ENCODE assay signal across 19 cellular contexts in the genomic region with DNA sequence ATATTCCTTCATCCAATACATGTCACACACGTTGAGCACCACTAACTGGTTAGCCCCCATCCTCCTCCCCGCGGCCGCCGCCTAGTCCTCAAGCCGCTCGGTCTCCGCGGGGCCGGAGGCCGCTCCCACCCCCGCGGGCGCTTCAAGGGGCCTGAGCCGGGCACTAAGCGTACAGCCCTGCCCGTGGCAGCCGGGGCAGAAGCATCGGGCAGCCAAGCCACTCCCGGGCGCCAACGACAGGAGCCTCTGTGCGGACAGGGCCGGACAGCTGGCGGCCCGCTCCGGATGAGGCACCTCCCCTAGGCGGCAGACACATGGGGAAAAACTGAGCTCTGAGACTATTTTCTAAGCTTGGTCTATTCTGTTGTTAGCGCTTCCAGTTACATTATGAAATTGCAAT. TPM values are rescaled to one million over a fixed set of nuclear protein-coding genes. Genes with fewer than 3 reads are reported as not detected.
DNase-seq lines count a peak whose midpoint lies in the region; TF ChIP-seq lines count a peak whose summit lies in the region.
"Had no signal": no experiment of that assay in that cellular context is flagged by ENCODE, and none has a peak within 500 bp of the region (broad histone marks: within the 10 kb centered on the region; RNA-seq: fewer than 3 reads in every experiment).

No MANE protein-coding gene starts in this region.

- no peak for TF ChIP-seq CTCF in fibroblast of the aortic adventitia (IDR thresholded peaks at IDR 0.05; ENCODE audit: insufficient read depth, low read length)
- no peak for TF ChIP-seq CTCF in parathyroid adenoma (IDR thresholded peaks at IDR 0.05)
- TF ChIP-seq CTCF in ovary (IDR thresholded peaks at IDR 0.05), result no peak
- no peak for TF ChIP-seq CTCF in GM13977 (IDR thresholded peaks at IDR 0.05; ENCODE audit: extremely low read depth, insufficient read depth, missing control alignments)

- in situ Hi-C loops in GM13977 (cut with MboI; ENCODE audit: low pct_unique_long_range_greater_than_20kb, low sequenced_read_pairs, unreplicated experiment), result no loop called here

- no peak overlapping the region for H3K4me2 ChIP-seq in parathyroid adenoma (ENCODE audit: low read length)
- H3K4me2 ChIP-seq: BLaER1 treated with 17β-estradiol and CSF1 and Interleukin-3, amounts not matched to agents 10 nM and 100 nM had no signal

- DNase-seq in DMS114 treated with DMSO at 0.1 percent for 48 hours (lab: John Stamatoyannopoulos, UW; ENCODE audit: unreplicated experiment) (peak; percentile 29), adipocyte (ENCODE audit: low read depth) (peak; percentile 26), fibroblast of the aortic adventitia (ENCODE audit: low read depth) (no peak), ovary (no peak), GM13977 (ENCODE audit: low spot score) (no peak), DMS153 treated with DMSO at 0.1 percent for 48 hours (lab: John Stamatoyannopoulos, UW; ENCODE audit: unreplicated experiment) (no peak)
- no peak for DNase-seq in activated T-cell treated with anti-CD3 and anti-CD28 coated beads, Interleukin-2, amount 50 U/mL, for 24 hours
- DNase-seq: activated CD4-positive, CD25-positive, alpha-beta regulatory T cell; activated naive CD8-positive, alpha-beta T cell treated with anti-CD3 and anti-CD28 coated beads, Interleukin-2, amount 10 ng/mL, durations not matched to agents 7 days and 5 days; DMS79; MV-4-11; stimulated activated CD4-positive, alpha-beta T cell treated with anti-CD3 and anti-CD28 coated beads, Interleukin-2, amount 100 ng/mL, for 24 hours; stimulated activated CD8-positive, alpha-beta memory T cell treated with anti-CD3 and anti-CD28 coated beads, Interleukin-4, amount 100 ng/mL, for 48 hours; SW 1271 had no signal

- H3K79me2 ChIP-seq in parathyroid adenoma, result peaks cover 22% of the 10 kb centered on the region

- no peak for TF ChIP-seq POLR2A in ovary (IDR thresholded peaks at IDR 0.05)

- H2AFZ ChIP-seq in parathyroid adenoma, result peak overlapping the region; percentile 47

- H3K9ac ChIP-seq in adipocyte (ENCODE audit: low read length), result peak overlapping the region; percentile 69
- H3K9ac ChIP-seq in parathyroid adenoma, result no peak overlapping the region
- H3K9ac ChIP-seq: BLaER1 treated with 17β-estradiol and CSF1 and Interleukin-3, amounts not matched to agents 10 nM and 100 nM had no signal

- H3K4me3 ChIP-seq in adipocyte (ENCODE audit: low read length) (peak overlapping the region; percentile 60), fibroblast of the aortic adventitia (ENCODE audit: low read depth, low read length) (peak overlapping the region; percentile 5), parathyroid adenoma (ENCODE audit: low read depth, low read length) (no peak overlapping the region), ovary (no peak overlapping the region)
- H3K4me3 ChIP-seq: BLaER1 treated with 17β-estradiol and CSF1 and Interleukin-3, amounts not matched to agents 10 nM and 100 nM; pancreas; tibial nerve had no signal

- H3K36me3 Mint-ChIP-seq in activated T-cell treated with anti-CD3 and anti-CD28 coated beads, Interleukin-2, amount 50 U/mL, for 24 hours (ENCODE audit: low read depth), result peaks cover 31% of the 10 kb centered on the region

- TF ChIP-seq EP300 in ovary (IDR thresholded peaks at IDR 0.05), result no peak

- WGBS in ovary, 3 donors, result 5 to 15% (median 13%) methylated on average over 28 to 29 of the region's 29 CpGs

- intact Hi-C loops in ovary (cut with DNase I), result no loop called here

- no peak overlapping the region for H3K4me3 Mint-ChIP-seq in activated T-cell treated with anti-CD3 and anti-CD28 coated beads, Interleukin-2, amount 50 U/mL, for 24 hours
- H3K4me3 Mint-ChIP-seq: activated naive CD8-positive, alpha-beta T cell treated with anti-CD3 and anti-CD28 coated beads, Interleukin-2, amount 10 ng/mL, durations not matched to agents 7 days and 5 days had no signal

- H3K27ac Mint-ChIP-seq in activated T-cell treated with anti-CD3 and anti-CD28 coated beads, Interleukin-2, amount 50 U/mL, for 24 hours, result no peak overlapping the region
- H3K27ac Mint-ChIP-seq: activated naive CD8-positive, alpha-beta T cell treated with anti-CD3 and anti-CD28 coated beads, Interleukin-2, amount 10 ng/mL, durations not matched to agents 7 days and 5 days had no signal

- H3K27ac ChIP-seq in parathyroid adenoma (no peak overlapping the region), ovary (no peak overlapping the region)
- H3K27ac ChIP-seq: BLaER1 treated with 17β-estradiol and CSF1 and Interleukin-3, amounts not matched to agents 10 nM and 100 nM; pancreas; tibial nerve had no signal

- H3K36me3 ChIP-seq in adipocyte (ENCODE audit: control insufficient read depth, insufficient read depth, low read length, severe bottlenecking) (no peaks in the 10 kb centered on the region), parathyroid adenoma (ENCODE audit: control insufficient read depth, insufficient read depth, low read length) (no peaks in the 10 kb centered on the region), ovary (no peaks in the 10 kb centered on the region)
- H3K36me3 ChIP-seq: pancreas had no signal

- peaks cover 52% of the 10 kb centered on the region for H3K9me3 Mint-ChIP-seq in activated T-cell treated with anti-CD3 and anti-CD28 coated beads, Interleukin-2, amount 50 U/mL, for 24 hours

- H3K4me1 ChIP-seq in adipocyte (ENCODE audit: control insufficient read depth, insufficient read depth, low read length), result peaks cover 19% of the 10 kb centered on the region
- peaks cover 3% of the 10 kb centered on the region for H3K4me1 ChIP-seq in parathyroid adenoma
- no peaks in the 10 kb centered on the region for H3K4me1 ChIP-seq in ovary (ENCODE audit: insufficient read depth)
- H3K4me1 ChIP-seq: pancreas had no signal

- no peaks in the 10 kb centered on the region for H3K9me3 ChIP-seq in adipocyte (ENCODE audit: control insufficient read depth, low read length)
- H3K9me3 ChIP-seq in parathyroid adenoma (ENCODE audit: control insufficient read depth, low read length), result no peaks in the 10 kb centered on the region
- peaks cover 3 to 6% of the 10 kb centered on the region in 2 donors for H3K9me3 ChIP-seq in ovary
- H3K9me3 ChIP-seq: BLaER1 treated with 17β-estradiol and CSF1 and Interleukin-3, amounts not matched to agents 10 nM and 100 nM; pancreas had no signal

- H3K27me3 Mint-ChIP-seq in activated T-cell treated with anti-CD3 and anti-CD28 coated beads, Interleukin-2, amount 50 U/mL, for 24 hours, result peaks cover 38% of the 10 kb centered on the region

- peaks cover 23% of the 10 kb centered on the region for H3K4me1 Mint-ChIP-seq in activated T-cell treated with anti-CD3 and anti-CD28 coated beads, Interleukin-2, amount 50 U/mL, for 24 hours (ENCODE audit: low read depth)

- H3K27me3 ChIP-seq in adipocyte (replicated peaks; ENCODE audit: control insufficient read depth, insufficient read depth, low read length) (no peaks in the 10 kb centered on the region), parathyroid adenoma (ENCODE audit: control insufficient read depth, insufficient read depth, low read length) (no peaks in the 10 kb centered on the region), ovary (no peaks in the 10 kb centered on the region)
- H3K27me3 ChIP-seq: pancreas had no signal

RNA-seq across cellular contexts. Expression of a gene that starts 2.8 kb away (rescaled TPM):
- total RNA-seq in fibroblast of the aortic adventitia (ENCODE audit: low replicate concordance), result 5.1 and 9.4 TPM in 2 replicates
- total RNA-seq in ovary, result 10 to 100 TPM in 4 of 7 donors, 1 to 10 TPM in 3; 4.9 to 12.9 (median 10.5) TPM
- polyA plus RNA-seq in ovary, result 1 to 10 TPM; 4.0 to 4.9 TPM

RNA-seq across cellular contexts. Expression of a gene that starts 33.6 kb away (rescaled TPM):
- total RNA-seq in fibroblast of the aortic adventitia (ENCODE audit: low replicate concordance) (8.7 and 9.7 TPM in 2 replicates), ovary (10 to 100 TPM in 3 of 7 donors, 1 to 10 TPM in 4; 3.0 to 13.0 (median 9.1) TPM)
- polyA plus RNA-seq in ovary, result 10 to 100 TPM in 1 of 2 donors, 1 to 10 TPM in 1; 4.8 to 12.5 TPM
- total RNA-seq: HT-29 had no signal

RNA-seq across cellular contexts. Expression of a gene that starts 37.2 kb away (rescaled TPM):
- total RNA-seq in fibroblast of the aortic adventitia (ENCODE audit: low replicate concordance), result 71.8 and 78.5 TPM in 2 replicates
- 100 to 1,000 TPM in 1 of 7 donors, 10 to 100 TPM in 6; 57.2 to 103 (median 68.6) TPM for total RNA-seq in ovary
- 1 to 10 TPM; 3.0 to 4.4 TPM for polyA plus RNA-seq in ovary

RNA-seq across cellular contexts. Expression of a gene that starts 45.8 kb away (rescaled TPM):
- 7.0 and 11.7 TPM in 2 replicates for total RNA-seq in fibroblast of the aortic adventitia (ENCODE audit: low replicate concordance)
- total RNA-seq in ovary, result 10 to 100 TPM in 6 of 7 donors, 1 to 10 TPM in 1; 9.1 to 23.6 (median 11.6) TPM
- 10 to 100 TPM; 10.3 to 25.1 TPM for polyA plus RNA-seq in ovary

RNA-seq across cellular contexts. Expression of a gene that starts 45.8 kb away (rescaled TPM):
- total RNA-seq in fibroblast of the aortic adventitia (ENCODE audit: low replicate concordance) (2.5 and 4.1 TPM in 2 replicates), ovary (1 to 10 TPM; 1.2 to 4.7 (median 3.0) TPM)
- polyA plus RNA-seq in ovary, result 1 to 10 TPM; 1.8 to 2.9 TPM

Comparison
In these comparisons a context has a peak if more than half of its experiments do, and no peak if none do; other contexts are left out.
1. DNase-seq: peak in DMS114 treated with DMSO at 0.1 percent for 48 hours (single experiment) and adipocyte (single experiment); none in fibroblast of the aortic adventitia (single experiment), activated T-cell treated with anti-CD3 and anti-CD28 coated beads, Interleukin-2, amount 50 U/mL, for 24 hours (single experiment), ovary (0 of 5), GM13977 (single experiment) and DMS153 treated with DMSO at 0.1 percent for 48 hours (single experiment).
2. H3K4me3 ChIP-seq: peak in adipocyte (single experiment) and fibroblast of the aortic adventitia (single experiment); none in parathyroid adenoma (single experiment) and ovary (single experiment).